In genomic region chr11:16394947-16395346, GRCh38 we compare ENCODE assay signal across 1 cellular context.
TF ChIP-seq lines count a peak whose summit lies in the region.

No MANE protein-coding gene starts in this region.

TF ChIP-seq in K562, 482 proteins besides CTCF, POLR2A, EP300 and RAD21:
- TF ChIP-seq, protein P1, sequence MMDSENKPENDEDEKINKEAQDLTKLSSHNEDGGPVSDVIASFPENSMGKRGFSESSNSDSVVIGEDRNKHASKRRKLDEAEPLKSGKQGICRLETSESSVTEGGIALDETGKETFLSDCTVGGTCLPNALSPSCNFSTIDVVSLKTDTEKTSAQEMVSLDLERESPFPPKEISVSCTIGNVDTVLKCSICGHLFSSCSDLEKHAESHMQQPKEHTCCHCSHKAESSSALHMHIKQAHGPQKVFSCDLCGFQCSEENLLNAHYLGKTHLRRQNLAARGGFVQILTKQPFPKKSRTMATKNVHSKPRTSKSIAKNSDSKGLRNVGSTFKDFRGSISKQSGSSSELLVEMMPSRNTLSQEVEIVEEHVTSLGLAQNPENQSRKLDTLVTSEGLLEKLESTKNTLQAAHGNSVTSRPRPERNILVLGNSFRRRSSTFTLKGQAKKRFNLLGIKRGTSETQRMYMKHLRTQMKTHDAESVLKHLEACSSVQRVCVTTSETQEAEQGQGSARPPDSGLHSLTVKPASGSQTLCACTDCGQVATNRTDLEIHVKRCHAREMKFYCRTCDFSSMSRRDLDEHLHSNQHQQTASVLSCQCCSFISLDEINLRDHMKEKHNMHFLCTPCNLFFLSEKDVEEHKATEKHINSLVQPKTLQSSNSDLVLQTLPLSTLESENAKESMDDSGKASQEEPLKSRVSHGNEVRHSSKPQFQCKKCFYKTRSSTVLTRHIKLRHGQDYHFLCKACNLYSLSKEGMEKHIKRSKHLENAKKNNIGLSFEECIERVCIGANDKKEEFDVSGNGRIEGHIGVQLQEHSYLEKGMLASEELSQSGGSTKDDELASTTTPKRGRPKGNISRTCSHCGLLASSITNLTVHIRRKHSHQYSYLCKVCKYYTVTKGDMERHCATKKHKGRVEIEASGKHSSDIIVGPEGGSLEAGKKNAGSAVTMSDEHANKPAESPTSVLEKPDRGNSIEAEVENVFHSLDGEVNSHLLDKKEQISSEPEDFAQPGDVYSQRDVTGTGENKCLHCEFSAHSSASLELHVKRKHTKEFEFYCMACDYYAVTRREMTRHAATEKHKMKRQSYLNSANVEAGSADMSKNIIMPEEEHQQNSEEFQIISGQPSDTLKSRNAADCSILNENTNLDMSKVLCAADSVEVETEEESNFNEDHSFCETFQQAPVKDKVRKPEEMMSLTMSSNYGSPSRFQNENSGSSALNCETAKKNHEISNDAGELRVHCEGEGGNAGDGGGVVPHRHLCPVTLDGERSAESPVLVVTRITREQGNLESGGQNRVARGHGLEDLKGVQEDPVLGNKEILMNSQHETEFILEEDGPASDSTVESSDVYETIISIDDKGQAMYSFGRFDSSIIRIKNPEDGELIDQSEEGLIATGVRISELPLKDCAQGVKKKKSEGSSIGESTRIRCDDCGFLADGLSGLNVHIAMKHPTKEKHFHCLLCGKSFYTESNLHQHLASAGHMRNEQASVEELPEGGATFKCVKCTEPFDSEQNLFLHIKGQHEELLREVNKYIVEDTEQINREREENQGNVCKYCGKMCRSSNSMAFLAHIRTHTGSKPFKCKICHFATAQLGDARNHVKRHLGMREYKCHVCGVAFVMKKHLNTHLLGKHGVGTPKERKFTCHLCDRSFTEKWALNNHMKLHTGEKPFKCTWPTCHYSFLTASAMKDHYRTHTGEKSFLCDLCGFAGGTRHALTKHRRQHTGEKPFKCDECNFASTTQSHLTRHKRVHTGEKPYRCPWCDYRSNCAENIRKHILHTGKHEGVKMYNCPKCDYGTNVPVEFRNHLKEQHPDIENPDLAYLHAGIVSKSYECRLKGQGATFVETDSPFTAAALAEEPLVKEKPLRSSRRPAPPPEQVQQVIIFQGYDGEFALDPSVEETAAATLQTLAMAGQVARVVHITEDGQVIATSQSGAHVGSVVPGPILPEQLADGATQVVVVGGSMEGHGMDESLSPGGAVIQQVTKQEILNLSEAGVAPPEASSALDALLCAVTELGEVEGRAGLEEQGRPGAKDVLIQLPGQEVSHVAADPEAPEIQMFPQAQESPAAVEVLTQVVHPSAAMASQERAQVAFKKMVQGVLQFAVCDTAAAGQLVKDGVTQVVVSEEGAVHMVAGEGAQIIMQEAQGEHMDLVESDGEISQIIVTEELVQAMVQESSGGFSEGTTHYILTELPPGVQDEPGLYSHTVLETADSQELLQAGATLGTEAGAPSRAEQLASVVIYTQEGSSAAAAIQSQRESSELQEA (IDR thresholded peaks at IDR 0.05; ENCODE audit: low read depth) = no peak
- TF ChIP-seq TRIM28 (IDR thresholded peaks at IDR 0.05) (no peak), ZBTB11 (CRISPR knock-in tag; IDR thresholded peaks at IDR 0.05) (no peak), SRSF9 (IDR thresholded peaks at IDR 0.05; ENCODE audit: borderline replicate concordance, low read depth, low read length) (no peak), PTTG1 (tag; IDR thresholded peaks at IDR 0.05; ENCODE audit: low read depth) (no peak), NCOA6 (IDR thresholded peaks at IDR 0.05) (no peak), COPS2 (conservative IDR thresholded peaks at IDR 0.05) (no peak), NR2C2 (CRISPR knock-in tag; IDR thresholded peaks at IDR 0.05) (no peak), NR2C2 (tag; IDR thresholded peaks at IDR 0.05) (no peak), FOXP4 (CRISPR knock-in tag; IDR thresholded peaks at IDR 0.05; ENCODE audit: borderline replicate concordance) (no peak), PYGO2 (tag; IDR thresholded peaks at IDR 0.05) (no peak), EWSR1 (IDR thresholded peaks at IDR 0.05; ENCODE audit: borderline replicate concordance, low read depth, partially characterized antibody) (no peak), BACH1 (tag; IDR thresholded peaks at IDR 0.05) (no peak), ZKSCAN3 (CRISPR knock-in tag; IDR thresholded peaks at IDR 0.05) (no peak), ZNF699 (CRISPR knock-in tag; IDR thresholded peaks at IDR 0.05; ENCODE audit: insufficient replicate concordance) (no peak)
- TF ChIP-seq, protein P2, sequence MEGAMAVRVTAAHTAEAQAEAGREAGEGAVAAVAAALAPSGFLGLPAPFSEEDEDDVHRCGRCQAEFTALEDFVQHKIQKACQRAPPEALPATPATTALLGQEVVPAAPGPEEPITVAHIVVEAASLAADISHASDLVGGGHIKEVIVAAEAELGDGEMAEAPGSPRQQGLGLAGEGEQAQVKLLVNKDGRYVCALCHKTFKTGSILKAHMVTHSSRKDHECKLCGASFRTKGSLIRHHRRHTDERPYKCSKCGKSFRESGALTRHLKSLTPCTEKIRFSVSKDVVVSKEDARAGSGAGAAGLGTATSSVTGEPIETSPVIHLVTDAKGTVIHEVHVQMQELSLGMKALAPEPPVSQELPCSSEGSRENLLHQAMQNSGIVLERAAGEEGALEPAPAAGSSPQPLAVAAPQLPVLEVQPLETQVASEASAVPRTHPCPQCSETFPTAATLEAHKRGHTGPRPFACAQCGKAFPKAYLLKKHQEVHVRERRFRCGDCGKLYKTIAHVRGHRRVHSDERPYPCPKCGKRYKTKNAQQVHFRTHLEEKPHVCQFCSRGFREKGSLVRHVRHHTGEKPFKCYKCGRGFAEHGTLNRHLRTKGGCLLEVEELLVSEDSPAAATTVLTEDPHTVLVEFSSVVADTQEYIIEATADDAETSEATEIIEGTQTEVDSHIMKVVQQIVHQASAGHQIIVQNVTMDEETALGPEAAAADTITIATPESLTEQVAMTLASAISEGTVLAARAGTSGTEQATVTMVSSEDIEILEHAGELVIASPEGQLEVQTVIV (CRISPR knock-in tag; IDR thresholded peaks at IDR 0.05; ENCODE audit: borderline replicate concordance) = no peak
- TF ChIP-seq, protein P3, sequence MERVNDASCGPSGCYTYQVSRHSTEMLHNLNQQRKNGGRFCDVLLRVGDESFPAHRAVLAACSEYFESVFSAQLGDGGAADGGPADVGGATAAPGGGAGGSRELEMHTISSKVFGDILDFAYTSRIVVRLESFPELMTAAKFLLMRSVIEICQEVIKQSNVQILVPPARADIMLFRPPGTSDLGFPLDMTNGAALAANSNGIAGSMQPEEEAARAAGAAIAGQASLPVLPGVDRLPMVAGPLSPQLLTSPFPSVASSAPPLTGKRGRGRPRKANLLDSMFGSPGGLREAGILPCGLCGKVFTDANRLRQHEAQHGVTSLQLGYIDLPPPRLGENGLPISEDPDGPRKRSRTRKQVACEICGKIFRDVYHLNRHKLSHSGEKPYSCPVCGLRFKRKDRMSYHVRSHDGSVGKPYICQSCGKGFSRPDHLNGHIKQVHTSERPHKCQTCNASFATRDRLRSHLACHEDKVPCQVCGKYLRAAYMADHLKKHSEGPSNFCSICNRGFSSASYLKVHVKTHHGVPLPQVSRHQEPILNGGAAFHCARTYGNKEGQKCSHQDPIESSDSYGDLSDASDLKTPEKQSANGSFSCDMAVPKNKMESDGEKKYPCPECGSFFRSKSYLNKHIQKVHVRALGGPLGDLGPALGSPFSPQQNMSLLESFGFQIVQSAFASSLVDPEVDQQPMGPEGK (CRISPR knock-in tag; IDR thresholded peaks at IDR 0.05; ENCODE audit: borderline replicate concordance) = no peak
- TF ChIP-seq, protein P4, sequence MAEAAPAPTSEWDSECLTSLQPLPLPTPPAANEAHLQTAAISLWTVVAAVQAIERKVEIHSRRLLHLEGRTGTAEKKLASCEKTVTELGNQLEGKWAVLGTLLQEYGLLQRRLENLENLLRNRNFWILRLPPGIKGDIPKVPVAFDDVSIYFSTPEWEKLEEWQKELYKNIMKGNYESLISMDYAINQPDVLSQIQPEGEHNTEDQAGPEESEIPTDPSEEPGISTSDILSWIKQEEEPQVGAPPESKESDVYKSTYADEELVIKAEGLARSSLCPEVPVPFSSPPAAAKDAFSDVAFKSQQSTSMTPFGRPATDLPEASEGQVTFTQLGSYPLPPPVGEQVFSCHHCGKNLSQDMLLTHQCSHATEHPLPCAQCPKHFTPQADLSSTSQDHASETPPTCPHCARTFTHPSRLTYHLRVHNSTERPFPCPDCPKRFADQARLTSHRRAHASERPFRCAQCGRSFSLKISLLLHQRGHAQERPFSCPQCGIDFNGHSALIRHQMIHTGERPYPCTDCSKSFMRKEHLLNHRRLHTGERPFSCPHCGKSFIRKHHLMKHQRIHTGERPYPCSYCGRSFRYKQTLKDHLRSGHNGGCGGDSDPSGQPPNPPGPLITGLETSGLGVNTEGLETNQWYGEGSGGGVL (CRISPR knock-in tag; IDR thresholded peaks at IDR 0.05) = no peak
TF ChIP-seq in K562: peak in this region for 0.
